9 cellular contexts compared by ENCODE assay signal in the genomic region with DNA sequence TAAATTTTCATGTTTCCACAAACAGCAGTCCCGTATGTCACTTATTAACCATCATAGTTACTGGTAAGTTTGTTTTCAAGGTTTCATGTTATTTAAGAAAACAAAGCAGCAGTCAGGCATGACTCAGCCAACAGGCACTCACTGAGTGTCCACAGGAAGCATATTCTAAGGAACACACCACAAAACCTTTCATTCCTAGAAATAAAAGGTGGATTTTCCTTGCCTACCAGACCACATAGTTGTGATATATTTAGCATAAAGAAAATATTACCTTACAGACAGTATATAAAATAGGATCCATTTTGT.
DNase-seq lines count a peak whose midpoint lies in the region; ATAC-seq and TF ChIP-seq lines count a peak whose summit lies in the region.
"Had no signal": no experiment of that assay in that cellular context is flagged by ENCODE, and none has a peak within 500 bp of the region (broad histone marks: within the 10 kb centered on the region; RNA-seq: fewer than 3 reads in every experiment).

No MANE protein-coding gene starts in this region.

- ATAC-seq in HG02870 (IDR thresholded peaks at IDR 0.05; ENCODE audit: unreplicated experiment) (peak; percentile 55), SK-N-SH treated with all-trans-retinoic acid at 6 μM for 48 hours (peak; percentile 68), HG03045 (IDR thresholded peaks at IDR 0.05; ENCODE audit: unreplicated experiment) (no peak)

- DNase-seq in GM04504 (ENCODE audit: low read depth) (peak; percentile 12), kidney tubule cell (ENCODE audit: low spot score) (peak; percentile 98), NK-92 (lab: John Stamatoyannopoulos, UW; ENCODE audit: unreplicated experiment) (no peak)
- DNase-seq in activated CD4-positive, alpha-beta T cell treated with anti-CD3 and anti-CD28 coated beads for 1 hour: no peak
- DNase-seq in activated naive CD4-positive, alpha-beta T cell treated with Interleukin-2 at 50 U/mL for 16 hours: no peak
- DNase-seq: esophagus squamous epithelium had no signal

TF ChIP-seq in SK-N-SH treated with all-trans-retinoic acid at 6 μM for 48 hours, 23 proteins besides CTCF, POLR2A, EP300 and RAD21:
- TF ChIP-seq ISL1 (CRISPR knock-in tag; IDR thresholded peaks at IDR 0.05) (no peak), ARNTL (CRISPR knock-in tag; IDR thresholded peaks at IDR 0.05; ENCODE audit: borderline replicate concordance, low read depth) (no peak), RARB (CRISPR knock-in tag; IDR thresholded peaks at IDR 0.05) (no peak), ZNF8 (CRISPR knock-in tag; IDR thresholded peaks at IDR 0.05) (no peak), BACH2 (CRISPR knock-in tag; IDR thresholded peaks at IDR 0.05; ENCODE audit: borderline replicate concordance) (no peak), PPARA (CRISPR knock-in tag; IDR thresholded peaks at IDR 0.05; ENCODE audit: borderline replicate concordance) (no peak), ZNF70 (CRISPR knock-in tag; IDR thresholded peaks at IDR 0.05) (no peak), OSR1 (CRISPR knock-in tag; IDR thresholded peaks at IDR 0.05) (no peak)
- TF ChIP-seq, protein P1, sequence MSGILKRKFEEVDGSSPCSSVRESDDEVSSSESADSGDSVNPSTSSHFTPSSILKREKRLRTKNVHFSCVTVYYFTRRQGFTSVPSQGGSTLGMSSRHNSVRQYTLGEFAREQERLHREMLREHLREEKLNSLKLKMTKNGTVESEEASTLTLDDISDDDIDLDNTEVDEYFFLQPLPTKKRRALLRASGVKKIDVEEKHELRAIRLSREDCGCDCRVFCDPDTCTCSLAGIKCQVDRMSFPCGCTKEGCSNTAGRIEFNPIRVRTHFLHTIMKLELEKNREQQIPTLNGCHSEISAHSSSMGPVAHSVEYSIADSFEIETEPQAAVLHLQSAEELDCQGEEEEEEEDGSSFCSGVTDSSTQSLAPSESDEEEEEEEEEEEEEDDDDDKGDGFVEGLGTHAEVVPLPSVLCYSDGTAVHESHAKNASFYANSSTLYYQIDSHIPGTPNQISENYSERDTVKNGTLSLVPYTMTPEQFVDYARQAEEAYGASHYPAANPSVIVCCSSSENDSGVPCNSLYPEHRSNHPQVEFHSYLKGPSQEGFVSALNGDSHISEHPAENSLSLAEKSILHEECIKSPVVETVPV (CRISPR knock-in tag; IDR thresholded peaks at IDR 0.05): no peak
- TF ChIP-seq, protein P2, sequence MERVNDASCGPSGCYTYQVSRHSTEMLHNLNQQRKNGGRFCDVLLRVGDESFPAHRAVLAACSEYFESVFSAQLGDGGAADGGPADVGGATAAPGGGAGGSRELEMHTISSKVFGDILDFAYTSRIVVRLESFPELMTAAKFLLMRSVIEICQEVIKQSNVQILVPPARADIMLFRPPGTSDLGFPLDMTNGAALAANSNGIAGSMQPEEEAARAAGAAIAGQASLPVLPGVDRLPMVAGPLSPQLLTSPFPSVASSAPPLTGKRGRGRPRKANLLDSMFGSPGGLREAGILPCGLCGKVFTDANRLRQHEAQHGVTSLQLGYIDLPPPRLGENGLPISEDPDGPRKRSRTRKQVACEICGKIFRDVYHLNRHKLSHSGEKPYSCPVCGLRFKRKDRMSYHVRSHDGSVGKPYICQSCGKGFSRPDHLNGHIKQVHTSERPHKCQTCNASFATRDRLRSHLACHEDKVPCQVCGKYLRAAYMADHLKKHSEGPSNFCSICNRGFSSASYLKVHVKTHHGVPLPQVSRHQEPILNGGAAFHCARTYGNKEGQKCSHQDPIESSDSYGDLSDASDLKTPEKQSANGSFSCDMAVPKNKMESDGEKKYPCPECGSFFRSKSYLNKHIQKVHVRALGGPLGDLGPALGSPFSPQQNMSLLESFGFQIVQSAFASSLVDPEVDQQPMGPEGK (CRISPR knock-in tag; IDR thresholded peaks at IDR 0.05; ENCODE audit: borderline replicate concordance): no peak
- TF ChIP-seq, protein P3, sequence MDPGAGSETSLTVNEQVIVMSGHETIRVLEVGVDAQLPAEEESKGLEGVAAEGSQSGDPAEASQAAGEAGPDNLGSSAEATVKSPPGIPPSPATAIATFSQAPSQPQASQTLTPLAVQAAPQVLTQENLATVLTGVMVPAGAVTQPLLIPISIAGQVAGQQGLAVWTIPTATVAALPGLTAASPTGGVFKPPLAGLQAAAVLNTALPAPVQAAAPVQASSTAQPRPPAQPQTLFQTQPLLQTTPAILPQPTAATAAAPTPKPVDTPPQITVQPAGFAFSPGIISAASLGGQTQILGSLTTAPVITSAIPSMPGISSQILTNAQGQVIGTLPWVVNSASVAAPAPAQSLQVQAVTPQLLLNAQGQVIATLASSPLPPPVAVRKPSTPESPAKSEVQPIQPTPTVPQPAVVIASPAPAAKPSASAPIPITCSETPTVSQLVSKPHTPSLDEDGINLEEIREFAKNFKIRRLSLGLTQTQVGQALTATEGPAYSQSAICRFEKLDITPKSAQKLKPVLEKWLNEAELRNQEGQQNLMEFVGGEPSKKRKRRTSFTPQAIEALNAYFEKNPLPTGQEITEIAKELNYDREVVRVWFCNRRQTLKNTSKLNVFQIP (CRISPR knock-in tag; IDR thresholded peaks at IDR 0.05; ENCODE audit: borderline replicate concordance, low read depth): no peak

Comparison
In these comparisons a context has a peak if more than half of its experiments do, and no peak if none do; other contexts are left out.
1. DNase-seq: peak in GM04504 (single experiment) and kidney tubule cell (single experiment); none in NK-92 (single experiment), activated CD4-positive, alpha-beta T cell treated with anti-CD3 and anti-CD28 coated beads for 1 hour (single experiment) and activated naive CD4-positive, alpha-beta T cell treated with Interleukin-2 at 50 U/mL for 16 hours (single experiment).